In genomic region chr3:12558706-12559105, GRCh38 we compare ENCODE assay signal across 11 cellular contexts. TPM values are rescaled to one million over a fixed set of nuclear protein-coding genes. Genes with fewer than 3 reads are reported as not detected.
DNase-seq lines count a peak whose midpoint lies in the region; FAIRE-seq and TF ChIP-seq lines count a peak whose summit lies in the region.
"Had no signal": no experiment of that assay in that cellular context is flagged by ENCODE, and none has a peak within 500 bp of the region (broad histone marks: within the 10 kb centered on the region; RNA-seq: fewer than 3 reads in every experiment).

No MANE protein-coding gene starts in this region.

- H3K4me1 ChIP-seq in H1 (replicated peaks in 1 of 4; ENCODE audit: control insufficient read depth in 3 of 4, insufficient read depth in 4 of 4, low read length in 3 of 4) (peaks cover 0 to 9% (median 4%) of the 10 kb centered on the region in 4 experiments; a peak in 4 of 7 replicates), parathyroid adenoma (peaks cover 7% of the 10 kb centered on the region)

- no peak overlapping the region for H2BK20ac ChIP-seq in H1 (ENCODE audit: low read length)

- CTCF ChIA-PET in H1 (lab: Charles Lee; ENCODE audit: partially characterized antibody), result interaction anchor here (0.9 to 3.4 kb wide), 6 partner anchors 17 to 125 kb away, joined by 3 to 12 read pairs (median 3); partner anchors contain the start of gene RAF1

- TF ChIP-seq RAD21 in H1 (IDR thresholded peaks at IDR 0.05 in 1 of 2, conservative IDR thresholded peaks at IDR 0.05 in 1 of 2; ENCODE audit: low read depth in 2 of 2, low read length in 2 of 2), result no peak

- no peaks in the 10 kb centered on the region for H3K36me3 ChIP-seq in MG63
- H3K36me3 ChIP-seq in H1 (ENCODE audit: control insufficient read depth in 2 of 4, insufficient read depth in 4 of 4, low read length in 3 of 4), result no peaks in the 10 kb centered on the region
- H3K36me3 ChIP-seq in parathyroid adenoma (ENCODE audit: control insufficient read depth, insufficient read depth, low read length), result no peaks in the 10 kb centered on the region

- 89% methylated on average over 4 of the region's 4 CpGs; no CpG with 5 or more reads in 1 of the 2 experiments for WGBS in H1 (ENCODE audit: extremely low coverage in 1 of 2, insufficient coverage in 1 of 2, insufficient read length in 1 of 2, insufficient replicate concordance in 2 of 2, low coverage in 1 of 2, low lambda C conversion rate in 2 of 2, missing lambda C conversion rate in 1 of 2), 2 experiments

- no peak overlapping the region for H2BK12ac ChIP-seq in H1 (ENCODE audit: low read depth, low read length)

- peaks cover 7% of the 10 kb centered on the region for H3K23me2 ChIP-seq in H1 (ENCODE audit: low read depth, low read length)

- no peak for TF ChIP-seq CTCF in H1 (IDR thresholded peaks at IDR 0.05; ENCODE audit: control extremely low read depth in 1 of 3, insufficient read depth in 1 of 3, low read depth in 1 of 3, low read length in 3 of 3)
- TF ChIP-seq CTCF in parathyroid adenoma (IDR thresholded peaks at IDR 0.05), result no peak

- H2AK5ac ChIP-seq in H1 (ENCODE audit: low read depth, low read length), result no peak overlapping the region

- H3K4ac ChIP-seq in H1 (replicated peaks; ENCODE audit: insufficient read length, low read depth, low read length), result no peak overlapping the region

- no peak overlapping the region for H2BK15ac ChIP-seq in H1 (ENCODE audit: low read length)

- no peak overlapping the region for H4K5ac ChIP-seq in H1 (ENCODE audit: insufficient read length, low read depth, low read length)

- no peak overlapping the region for H3K23ac ChIP-seq in H1 (ENCODE audit: insufficient read length)

- H2BK120ac ChIP-seq in H1 (replicated peaks; ENCODE audit: low read depth, low read length), result no peak overlapping the region

- H3K9ac ChIP-seq in H1 (replicated peaks in 1 of 4; ENCODE audit: extremely low read depth in 1 of 4, low read depth in 3 of 4, low read length in 3 of 4) (peak overlapping the region in 1 of 4 experiments; percentile 57; a peak in 1 of 7 replicates), parathyroid adenoma (no peak overlapping the region)

- H2AFZ ChIP-seq in H1 (ENCODE audit: low read length) (no peak overlapping the region), parathyroid adenoma (no peak overlapping the region)

- H3K79me1 ChIP-seq in H1 (ENCODE audit: low read depth, low read length), result peaks cover 6% of the 10 kb centered on the region; the same call in 1 of the 2 replicates

- DNase-seq in EH (ENCODE audit: low read depth) (peak; percentile 29), MG63 (no peak), H1 (ENCODE audit: low read depth in 1 of 2, low spot score in 2 of 2) (no peak), GM19239 (ENCODE audit: insufficient read length, low spot score) (no peak), hypothalamus (lab: John Stamatoyannopoulos, UW) (no peak), HK-2 (ENCODE audit: unreplicated experiment) (no peak)
- DNase-seq: foreskin keratinocyte, GOT3, RPMI8226 had no signal

- no peak overlapping the region for H3K27ac ChIP-seq in H1 (ENCODE audit: low read depth, low read length)
- H3K27ac ChIP-seq in parathyroid adenoma, result no peak overlapping the region
- H3K27ac ChIP-seq: foreskin keratinocyte had no signal

- no peak overlapping the region for H4K91ac ChIP-seq in H1 (replicated peaks; ENCODE audit: insufficient read length, low read length)

- H3K4me2 ChIP-seq in H1 (ENCODE audit: insufficient read depth in 1 of 2, low read depth in 2 of 2, low read length in 2 of 2), result peak overlapping the region; percentile 75 to 84; a peak in 3 of 4 replicates
- H3K4me2 ChIP-seq in parathyroid adenoma (ENCODE audit: low read length), result peak overlapping the region; percentile 79

- H3K56ac ChIP-seq in H1 (replicated peaks; ENCODE audit: insufficient read length, low read depth, low read length), result no peak overlapping the region

- H3K9me3 ChIP-seq in MG63 (no peaks in the 10 kb centered on the region), H1 (ENCODE audit: insufficient read depth in 2 of 2, low read depth in 1 of 2, low read length in 1 of 2) (no peaks in the 10 kb centered on the region), parathyroid adenoma (ENCODE audit: control insufficient read depth, low read length) (no peaks in the 10 kb centered on the region)

- peak overlapping the region; percentile 93 for H3K4me3 ChIP-seq in MG63
- peak overlapping the region in 1 of 4 experiments; percentile 95; a peak in 2 of 8 replicates for H3K4me3 ChIP-seq in H1 (ENCODE audit: extremely low read depth in 1 of 4, insufficient read depth in 2 of 4, low read depth in 3 of 4, low read length in 4 of 4)
- peak overlapping the region; percentile 94 for H3K4me3 ChIP-seq in parathyroid adenoma (ENCODE audit: low read depth, low read length)

- H2BK5ac ChIP-seq in H1 (ENCODE audit: low read depth, low read length), result no peak overlapping the region

- FAIRE-seq in H1 (lab: Jason Lieb, UNC) (no peak), GM19239 (lab: Jason Lieb, UNC) (no peak)

- no peak overlapping the region for H3K14ac ChIP-seq in H1 (ENCODE audit: insufficient read length)

- no peak overlapping the region for H3K18ac ChIP-seq in H1 (ENCODE audit: extremely low read depth, low read length)

- H4K20me1 ChIP-seq in H1 (replicated peaks in 1 of 2; ENCODE audit: control insufficient read depth in 1 of 2, insufficient read depth in 2 of 2, low read length in 2 of 2), result peaks cover 4 to 25% of the 10 kb centered on the region in 2 experiments

- H3K27me3 ChIP-seq in MG63 (no peaks in the 10 kb centered on the region), H1 (replicated peaks in 1 of 4; ENCODE audit: control insufficient read depth in 3 of 4, extremely low read depth in 1 of 4, insufficient read depth in 3 of 4, low read length in 3 of 4) (no peaks in the 10 kb centered on the region), parathyroid adenoma (ENCODE audit: control insufficient read depth, insufficient read depth, low read length) (no peaks in the 10 kb centered on the region)
- H3K27me3 ChIP-seq: foreskin keratinocyte had no signal

- no peak for TF ChIP-seq EP300 in H1 (IDR thresholded peaks at IDR 0.05; ENCODE audit: borderline replicate concordance in 1 of 2, low read depth in 2 of 2, low read length in 2 of 2)

- no peak for TF ChIP-seq POLR2A in H1 (IDR thresholded peaks at IDR 0.05; ENCODE audit: control extremely low read depth in 1 of 2, low read depth in 2 of 2, low read length in 2 of 2)

- POLR2A ChIA-PET in H1 (lab: Charles Lee; ENCODE audit: partially characterized antibody), result interaction anchor here (0.6 to 3.5 kb wide), 4 partner anchors 14 to 1807 kb away, joined by 3 to 21 read pairs (median 5); partner anchors contain the start of genes MKRN2OS and TSEN2

- H3K79me2 ChIP-seq in H1 (ENCODE audit: control insufficient read depth in 1 of 2, insufficient read depth in 2 of 2, low read length in 2 of 2) (peaks cover 21 to 62% of the 10 kb centered on the region in 2 experiments), parathyroid adenoma (peaks cover 35% of the 10 kb centered on the region)

- H4K8ac ChIP-seq in H1 (ENCODE audit: extremely low read depth, insufficient read depth, low read length), result no peak overlapping the region

TF ChIP-seq in H1, 55 proteins besides CTCF, POLR2A, EP300 and RAD21 (continues in another document):
- TF ChIP-seq ASH2L (IDR thresholded peaks at IDR 0.05; ENCODE audit: low read length) (no peak), SUZ12 (IDR thresholded peaks at IDR 0.05; ENCODE audit: low read length) (no peak)

RNA-seq across cellular contexts. Expression of gene MKRN2, which starts 1.8 kb away (rescaled TPM):
- total RNA-seq in MG63 (2014; rRNA removed; shearing (Covaris generic); ENCODE audit: low replicate concordance), result 15.8 and 25.5 TPM in 2 replicates
- total RNA-seq in H1 (2021; fragmentation: NEBNext Ultra II Directional; extraction: Animal tissue kit (Norgen Biotek cat#: 25700)), result 17.6 and 17.8 TPM in 2 replicates
- 15.3 and 17.4 TPM in 2 replicates for polyA plus RNA-seq in H1 (2011; rRNA removed)
- polyA plus RNA-seq in H1 (2011; cell fraction: cytosol; rRNA removed), result 19.4 TPM
- 15.4 TPM for polyA plus RNA-seq in H1 (2011; cell fraction: nucleus; rRNA removed)
- polyA plus RNA-seq in H1 (2012, experiment 1 of 2), result 12.1 to 14.9 TPM (median 13.6 TPM) in 4 replicates
- polyA plus RNA-seq in H1 (2012, experiment 2 of 2), result 4.0 TPM
- polyA plus RNA-seq in H1 (2013, experiment 1 of 2), result 8.7 TPM
- polyA plus RNA-seq in H1 (2013, experiment 2 of 2), result 8.8 TPM
- polyA minus RNA-seq in H1 (2011; rRNA and poly(A)+ RNA removed), result 27.0 and 30.7 TPM in 2 replicates
- 11.5 TPM for polyA minus RNA-seq in H1 (2011; cell fraction: cytosol; rRNA and poly(A)+ RNA removed)
- 14.9 TPM for polyA minus RNA-seq in H1 (2011; cell fraction: nucleus; rRNA and poly(A)+ RNA removed)

RNA-seq across cellular contexts. Expression of gene MKRN2OS, which starts 13.4 kb away (rescaled TPM):
- total RNA-seq in MG63 (2014; rRNA removed; shearing (Covaris generic); ENCODE audit: low replicate concordance), result not detected in 2 replicates
- total RNA-seq in H1 (2021; fragmentation: NEBNext Ultra II Directional; extraction: Animal tissue kit (Norgen Biotek cat#: 25700)), result 0.41 TPM in 1 of 2 replicates, not detected in the other
- polyA plus RNA-seq in H1 (2011; rRNA removed), result 0.15 and 0.17 TPM in 2 replicates
- polyA plus RNA-seq in H1 (2011; cell fraction: cytosol; rRNA removed), result 0.22 TPM
- polyA plus RNA-seq in H1 (2011; cell fraction: nucleus; rRNA removed), result not detected
- polyA plus RNA-seq in H1 (2012, experiment 1 of 2), result 0.52 to 1.1 TPM (median 0.79 TPM) in 4 replicates
- polyA plus RNA-seq in H1 (2012, experiment 2 of 2), result not detected
- polyA plus RNA-seq in H1 (2013, experiment 1 of 2), result not detected
- 0.09 TPM for polyA plus RNA-seq in H1 (2013, experiment 2 of 2)
- 0.24 TPM in 1 of 2 replicates, not detected in the other for polyA minus RNA-seq in H1 (2011; rRNA and poly(A)+ RNA removed)
- not detected for polyA minus RNA-seq in H1 (2011; cell fraction: cytosol; rRNA and poly(A)+ RNA removed)
- polyA minus RNA-seq in H1 (2011; cell fraction: nucleus; rRNA and poly(A)+ RNA removed), result not detected
- total RNA-seq: pulmonary artery endothelial cell had no signal
